1 cellular context compared by ENCODE assay signal in the genomic region with DNA sequence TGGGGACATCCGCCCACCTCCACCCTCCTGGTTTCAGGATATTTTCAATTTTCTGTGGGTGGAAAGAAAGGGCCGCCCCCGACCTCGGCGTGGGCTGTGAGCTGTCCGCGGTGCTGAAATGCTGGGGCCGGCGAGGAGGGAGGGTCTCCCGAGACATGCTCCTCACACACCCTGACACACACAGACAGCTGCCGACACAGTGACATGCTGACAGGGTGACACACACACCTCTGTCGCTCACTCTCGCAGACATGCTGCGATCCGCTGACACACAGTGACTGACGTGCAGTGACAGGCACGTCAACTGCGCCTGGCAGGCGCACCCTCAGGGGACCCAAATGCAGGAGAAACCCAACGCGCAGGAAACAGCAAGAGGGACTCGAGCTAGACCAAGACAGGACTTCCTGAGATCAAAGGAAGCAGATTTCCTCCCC.
TF ChIP-seq lines count a peak whose summit lies in the region.

No MANE protein-coding gene starts in this region.

TF ChIP-seq in H1, 55 proteins besides CTCF, POLR2A, EP300 and RAD21 (continued from another document):
- peak; percentile 75 for TF ChIP-seq MAX (IDR thresholded peaks at IDR 0.05)
TF ChIP-seq in H1: peak in this region for 7.
